ENCODE assay signal across 25 cellular contexts in genomic region chr12:130830246-130830551, GRCh38. TPM values are rescaled to one million over a fixed set of nuclear protein-coding genes. Genes with fewer than 3 reads are reported as not detected.
DNase-seq lines count a peak whose midpoint lies in the region; ATAC-seq lines count a peak whose summit lies in the region.
"Had no signal": no experiment of that assay in that cellular context is flagged by ENCODE, and none has a peak within 500 bp of the region (broad histone marks: within the 10 kb centered on the region; RNA-seq: fewer than 3 reads in every experiment).

No MANE protein-coding gene starts in this region.

- ATAC-seq in activated CD8-positive, alpha-beta memory T cell treated with anti-CD3 and anti-CD28 coated beads, Interleukin-2, amount 10 ng/mL, durations not matched to agents 7 days and 5 days, result no peak
- ATAC-seq in activated T-helper 17 cell treated with anti-CD3 and anti-CD28 coated beads, Interleukin-2, amount 50 U/mL, for 72 hours (replicated peaks), result no peak
- ATAC-seq in HG02571 (IDR thresholded peaks at IDR 0.05; ENCODE audit: unreplicated experiment), result no peak
- ATAC-seq: CD8-positive, alpha-beta T cell; left cardiac atrium; psoas muscle had no signal

- DNase-seq in activated CD8-positive, alpha-beta memory T cell treated with anti-CD3 and anti-CD28 coated beads, Interleukin-2, amount 10 ng/mL, durations not matched to agents 7 days and 5 days, result peak; percentile 27
- DNase-seq in activated CD8-positive, alpha-beta memory T cell treated with anti-CD3 and anti-CD28 coated beads for 24 hours, result no peak
- DNase-seq in mesendoderm (no peak), T-helper 1 cell (no peak), NCI-H1092 treated with DMSO at 0.1 percent for 48 hours (lab: John Stamatoyannopoulos, UW) (no peak)
- no peak for DNase-seq in activated naive CD4-positive, alpha-beta T cell treated with anti-CD3 and anti-CD28 coated beads, Interleukin-2, amount 50 U/mL, for 16 hours
- DNase-seq: 8988T; activated B cell treated with CpG ODN at 0.5 μM for 24 hours; activated CD4-positive, alpha-beta T cell treated with anti-CD3 and anti-CD28 coated beads, Interleukin-2, amount 50 U/mL, for 4 hours; activated effector memory CD4-positive, alpha-beta T cell treated with Interleukin-2 at 50 U/mL for 16 hours; activated naive CD8-positive, alpha-beta T cell treated with anti-CD3 and anti-CD28 coated beads for 36 hours; CD8-positive, alpha-beta T cell; central memory CD4-positive, alpha-beta T cell; DMS 273 treated with DMSO at 0.1 percent for 48 hours; esophagus squamous epithelium; foreskin melanocyte; left cardiac atrium; Peyer's patch; psoas muscle; stimulated activated naive CD4-positive, alpha-beta T cell treated with Interleukin-2 at 50 U/mL for 16 hours; SW 1271 had no signal

- H3K56ac ChIP-seq in mesendoderm (ENCODE audit: low read length), result no peak overlapping the region

- H2BK120ac ChIP-seq in mesendoderm (ENCODE audit: low read depth, low read length), result no peak overlapping the region

- H3K27me3 ChIP-seq in mesendoderm (ENCODE audit: insufficient read depth, low read length, poor library complexity), result no peaks in the 10 kb centered on the region
- H3K27me3 ChIP-seq: ascending aorta, esophagus squamous epithelium, Peyer's patch had no signal

- no peak overlapping the region for H3K27ac Mint-ChIP-seq in activated CD8-positive, alpha-beta memory T cell treated with anti-CD3 and anti-CD28 coated beads, Interleukin-2, amount 10 ng/mL, durations not matched to agents 7 days and 5 days
- peak overlapping the region; percentile 71 for H3K27ac Mint-ChIP-seq in activated T-helper 17 cell treated with anti-CD3 and anti-CD28 coated beads, Interleukin-2, amount 50 U/mL, for 72 hours
- H3K27ac Mint-ChIP-seq: activated B cell treated with CpG ODN at 0.5 μM for 24 hours; activated naive CD8-positive, alpha-beta T cell treated with anti-CD3 and anti-CD28 coated beads for 36 hours; CD8-positive, alpha-beta T cell had no signal

- peaks cover 18% of the 10 kb centered on the region for H3K79me2 ChIP-seq in mesendoderm (ENCODE audit: control insufficient read depth, insufficient read depth, low read length)

- no CpG with 5 or more reads among the region's 14 CpGs for WGBS in mesendoderm (ENCODE audit: extremely low coverage, insufficient coverage, low lambda C conversion rate)

- no peak overlapping the region for H4K8ac ChIP-seq in mesendoderm (ENCODE audit: low read depth, low read length)

- no peaks in the 10 kb centered on the region for H3K36me3 ChIP-seq in mesendoderm (ENCODE audit: control insufficient read depth, insufficient read depth, low read length)
- H3K36me3 ChIP-seq: ascending aorta, esophagus squamous epithelium, Peyer's patch had no signal

- peaks cover 2% of the 10 kb centered on the region for H3K36me3 Mint-ChIP-seq in activated CD8-positive, alpha-beta memory T cell treated with anti-CD3 and anti-CD28 coated beads, Interleukin-2, amount 10 ng/mL, durations not matched to agents 7 days and 5 days
- H3K36me3 Mint-ChIP-seq in activated T-helper 17 cell treated with anti-CD3 and anti-CD28 coated beads, Interleukin-2, amount 50 U/mL, for 72 hours (ENCODE audit: low read depth), result peaks cover 12% of the 10 kb centered on the region
- H3K36me3 Mint-ChIP-seq: CD8-positive, alpha-beta T cell had no signal

- H3K4me3 ChIP-seq in mesendoderm (ENCODE audit: low read length), result no peak overlapping the region
- H3K4me3 ChIP-seq: ascending aorta, esophagus squamous epithelium, Peyer's patch, psoas muscle had no signal

- no peak overlapping the region for H4K5ac ChIP-seq in mesendoderm (ENCODE audit: low read length)

- no peaks in the 10 kb centered on the region for H3K9me3 Mint-ChIP-seq in activated CD8-positive, alpha-beta memory T cell treated with anti-CD3 and anti-CD28 coated beads, Interleukin-2, amount 10 ng/mL, durations not matched to agents 7 days and 5 days (ENCODE audit: low read depth)
- no peaks in the 10 kb centered on the region for H3K9me3 Mint-ChIP-seq in activated T-helper 17 cell treated with anti-CD3 and anti-CD28 coated beads, Interleukin-2, amount 50 U/mL, for 72 hours
- H3K9me3 Mint-ChIP-seq: activated B cell treated with CpG ODN at 0.5 μM for 24 hours; activated naive CD8-positive, alpha-beta T cell treated with anti-CD3 and anti-CD28 coated beads for 36 hours; CD8-positive, alpha-beta T cell; dendritic cell treated with granulocyte-macrophage colony-stimulating factor and Interleukin-4, amounts not matched to agents 40 ng/mL and 50 ng/mL, for 4 days had no signal

- H3K4me1 Mint-ChIP-seq in activated CD8-positive, alpha-beta memory T cell treated with anti-CD3 and anti-CD28 coated beads, Interleukin-2, amount 10 ng/mL, durations not matched to agents 7 days and 5 days, result peaks cover 15% of the 10 kb centered on the region
- peaks cover 25% of the 10 kb centered on the region for H3K4me1 Mint-ChIP-seq in activated T-helper 17 cell treated with anti-CD3 and anti-CD28 coated beads, Interleukin-2, amount 50 U/mL, for 72 hours

- CTCF ChIA-PET in activated CD8-positive, alpha-beta memory T cell treated with anti-CD3 and anti-CD28 coated beads, Interleukin-2, amount 10 ng/mL, durations not matched to agents 7 days and 5 days (lab: Charles Lee), result interaction anchor here (1.6 kb wide), 1 partner anchor 9 kb away, joined by 5 read pairs; no protein-coding TSS in a partner anchor

- no peak overlapping the region for H2BK5ac ChIP-seq in mesendoderm (ENCODE audit: low read length)

- H2AK5ac ChIP-seq in mesendoderm (ENCODE audit: low read length), result no peak overlapping the region

- H3K4me2 ChIP-seq in mesendoderm (ENCODE audit: low read length), result no peak overlapping the region

- H3K18ac ChIP-seq in mesendoderm (ENCODE audit: low read length), result no peak overlapping the region

- peaks cover 4% of the 10 kb centered on the region for H3K4me1 ChIP-seq in mesendoderm (ENCODE audit: control insufficient read depth, low read depth, low read length)
- H3K4me1 ChIP-seq: ascending aorta, psoas muscle had no signal

- H3K27ac ChIP-seq in mesendoderm (ENCODE audit: low read depth, low read length), result no peak overlapping the region
- H3K27ac ChIP-seq: ascending aorta, esophagus squamous epithelium, Peyer's patch, psoas muscle had no signal

- no peaks in the 10 kb centered on the region for H3K27me3 Mint-ChIP-seq in activated CD8-positive, alpha-beta memory T cell treated with anti-CD3 and anti-CD28 coated beads, Interleukin-2, amount 10 ng/mL, durations not matched to agents 7 days and 5 days
- H3K27me3 Mint-ChIP-seq in activated T-helper 17 cell treated with anti-CD3 and anti-CD28 coated beads, Interleukin-2, amount 50 U/mL, for 72 hours, result no peaks in the 10 kb centered on the region
- H3K27me3 Mint-ChIP-seq: activated B cell treated with CpG ODN at 0.5 μM for 24 hours; activated naive CD8-positive, alpha-beta T cell treated with anti-CD3 and anti-CD28 coated beads for 36 hours; dendritic cell treated with granulocyte-macrophage colony-stimulating factor and Interleukin-4, amounts not matched to agents 40 ng/mL and 50 ng/mL, for 4 days had no signal

- no peak overlapping the region for H3K9ac ChIP-seq in mesendoderm (ENCODE audit: low read length)

- H3K4ac ChIP-seq in mesendoderm (ENCODE audit: low read depth, low read length), result no peak overlapping the region

- no peak overlapping the region for H2BK15ac ChIP-seq in mesendoderm (replicated peaks; ENCODE audit: low read depth)

- peaks cover 19% of the 10 kb centered on the region for H3K79me1 ChIP-seq in mesendoderm (ENCODE audit: low read length)

- H3K23ac ChIP-seq in mesendoderm (ENCODE audit: low read length), result peak overlapping the region; percentile 7

- H3K4me3 Mint-ChIP-seq in activated CD8-positive, alpha-beta memory T cell treated with anti-CD3 and anti-CD28 coated beads, Interleukin-2, amount 10 ng/mL, durations not matched to agents 7 days and 5 days, result no peak overlapping the region
- no peak overlapping the region for H3K4me3 Mint-ChIP-seq in activated T-helper 17 cell treated with anti-CD3 and anti-CD28 coated beads, Interleukin-2, amount 50 U/mL, for 72 hours
- H3K4me3 Mint-ChIP-seq: activated B cell treated with CpG ODN at 0.5 μM for 24 hours; activated naive CD8-positive, alpha-beta T cell treated with anti-CD3 and anti-CD28 coated beads for 36 hours; CD8-positive, alpha-beta T cell; dendritic cell treated with granulocyte-macrophage colony-stimulating factor and Interleukin-4, amounts not matched to agents 40 ng/mL and 50 ng/mL, for 4 days had no signal

RNA-seq across cellular contexts. Expression of gene STX2, which starts 8.9 kb away (rescaled TPM):
- total RNA-seq in activated CD8-positive, alpha-beta memory T cell treated with anti-CD3 and anti-CD28 coated beads, Interleukin-2, amount 10 ng/mL, durations not matched to agents 7 days and 5 days, result 10 to 100 TPM; 17.2 to 17.8 TPM
- 10 to 100 TPM; 16.5 to 18.2 TPM for total RNA-seq in activated T-helper 17 cell treated with anti-CD3 and anti-CD28 coated beads, Interleukin-2, amount 50 U/mL, for 72 hours
- polyA plus RNA-seq in mesendoderm (2013, experiment 1 of 2), result 18.4 TPM
- polyA plus RNA-seq in mesendoderm (2013, experiment 2 of 2), result 16.4 TPM

RNA-seq across cellular contexts. Expression of gene RAN, which starts 41.7 kb away (rescaled TPM):
- total RNA-seq in activated CD8-positive, alpha-beta memory T cell treated with anti-CD3 and anti-CD28 coated beads, Interleukin-2, amount 10 ng/mL, durations not matched to agents 7 days and 5 days, result 1,000 to 10,000 TPM; 1,047 to 1,473 TPM
- 1,000 to 10,000 TPM; 1,449 to 2,120 TPM for total RNA-seq in activated T-helper 17 cell treated with anti-CD3 and anti-CD28 coated beads, Interleukin-2, amount 50 U/mL, for 72 hours
- polyA plus RNA-seq in mesendoderm (2013, experiment 1 of 2), result 1,102 TPM
- polyA plus RNA-seq in mesendoderm (2013, experiment 2 of 2), result 1,097 TPM
